12 cellular contexts compared by ENCODE assay signal in the genomic region with DNA sequence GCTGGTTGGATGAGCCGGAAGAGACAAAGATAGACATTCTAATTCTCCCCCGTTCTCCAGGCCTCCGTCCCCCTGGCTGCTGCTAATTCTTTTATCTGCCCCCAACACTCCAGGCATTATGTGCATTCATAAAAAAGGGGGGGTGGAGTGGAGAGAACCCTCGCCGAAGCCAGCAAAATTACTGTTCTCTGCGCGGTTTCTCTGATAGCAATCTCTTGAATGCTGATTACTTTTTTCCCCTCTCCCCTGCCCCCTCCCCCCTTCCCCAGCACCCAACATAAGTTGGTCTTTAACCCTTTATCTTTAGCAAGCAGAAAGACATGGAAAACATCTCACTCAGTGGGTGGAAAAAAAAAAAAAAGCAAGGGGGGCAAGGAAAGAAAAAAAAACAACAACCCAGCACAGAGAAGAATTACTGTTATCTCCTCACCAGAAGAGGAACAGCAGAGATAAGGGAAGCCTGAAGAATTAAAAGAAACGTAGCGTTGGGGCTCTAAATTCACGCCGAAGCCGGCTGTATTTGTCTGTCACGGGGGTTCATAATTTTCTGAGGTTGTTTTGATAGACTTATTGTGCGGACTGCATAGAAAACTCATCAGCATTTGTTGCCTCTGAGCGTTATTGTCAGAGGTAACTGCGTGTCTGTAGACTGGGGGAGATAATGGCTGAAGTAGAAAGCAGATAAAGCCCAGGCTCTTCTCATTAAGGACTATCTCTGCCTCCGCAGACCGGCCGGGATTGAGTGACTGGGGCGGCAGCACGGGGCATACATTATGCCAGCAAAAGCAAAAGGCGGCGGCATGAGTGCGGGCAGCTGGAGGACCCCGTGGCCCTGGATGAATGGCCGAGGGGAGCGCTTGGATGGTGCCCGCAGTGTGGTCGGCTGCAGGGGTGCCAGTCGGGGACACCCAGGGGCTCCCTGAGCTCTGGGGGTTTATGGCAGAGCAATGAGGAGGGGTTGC.
DNase-seq lines count a peak whose midpoint lies in the region; ATAC-seq and TF ChIP-seq lines count a peak whose summit lies in the region.
"Had no signal": no experiment of that assay in that cellular context is flagged by ENCODE, and none has a peak within 500 bp of the region (broad histone marks: within the 10 kb centered on the region; RNA-seq: fewer than 3 reads in every experiment).

No MANE protein-coding gene starts in this region.

- no peaks in the 10 kb centered on the region for H3K9me3 Mint-ChIP-seq in activated naive CD4-positive, alpha-beta T cell treated with anti-CD3 and anti-CD28 coated beads for 36 hours
- no peaks in the 10 kb centered on the region for H3K9me3 Mint-ChIP-seq in activated naive CD4-positive, alpha-beta T cell treated with anti-CD3 and anti-CD28 coated beads, Interleukin-2, amount 10 ng/mL, durations not matched to agents 7 days and 5 days
- peaks cover 4% of the 10 kb centered on the region for H3K9me3 Mint-ChIP-seq in activated CD4-positive, alpha-beta T cell treated with anti-CD3 and anti-CD28 coated beads, Interleukin-2, amount 10 ng/mL, durations not matched to agents 24 days and 14 days
- H3K9me3 Mint-ChIP-seq in stimulated activated naive CD8-positive, alpha-beta T cell treated with anti-CD3 and anti-CD28 coated beads, Interleukin-15, Interleukin-2, amounts not matched to agents 100 ng/mL and 50 ng/mL, for 24 hours, result no peaks in the 10 kb centered on the region

- peak overlapping the region; percentile 68 for H3K4me2 ChIP-seq in hepatocyte

- H3K36me3 ChIP-seq in hepatocyte (replicated peaks; ENCODE audit: insufficient read depth, low read depth) (no peaks in the 10 kb centered on the region), sigmoid colon (no peaks in the 10 kb centered on the region)

- WGBS in hepatocyte (ENCODE audit: low lambda C conversion rate, missing lambda C conversion rate), result 13% methylated on average over 29 of the region's 30 CpGs
- 35 to 74% methylated on average over 30 of the region's 30 CpGs for WGBS in sigmoid colon, 2 donors

- H3K79me2 ChIP-seq in hepatocyte, result no peaks in the 10 kb centered on the region

- H4K20me1 ChIP-seq in hepatocyte (ENCODE audit: insufficient read depth, poor library complexity, severe bottlenecking), result no peaks in the 10 kb centered on the region

- peak overlapping the region; percentile 52 for H3K4me3 Mint-ChIP-seq in activated naive CD4-positive, alpha-beta T cell treated with anti-CD3 and anti-CD28 coated beads for 36 hours
- no peak overlapping the region for H3K4me3 Mint-ChIP-seq in activated naive CD4-positive, alpha-beta T cell treated with anti-CD3 and anti-CD28 coated beads, Interleukin-2, amount 10 ng/mL, durations not matched to agents 7 days and 5 days
- peak overlapping the region; percentile 78 for H3K4me3 Mint-ChIP-seq in activated CD4-positive, alpha-beta T cell treated with anti-CD3 and anti-CD28 coated beads, Interleukin-2, amount 10 ng/mL, durations not matched to agents 24 days and 14 days
- peak overlapping the region; percentile 74 for H3K4me3 Mint-ChIP-seq in stimulated activated naive CD8-positive, alpha-beta T cell treated with anti-CD3 and anti-CD28 coated beads, Interleukin-15, Interleukin-2, amounts not matched to agents 100 ng/mL and 50 ng/mL, for 24 hours

- ATAC-seq in GM21390 (IDR thresholded peaks at IDR 0.05; ENCODE audit: unreplicated experiment), result no peak
- ATAC-seq: sciatic nerve had no signal

- H3K4me3 ChIP-seq in hepatocyte, result no peak overlapping the region
- no peak overlapping the region for H3K4me3 ChIP-seq in sigmoid colon

- CTCF ChIA-PET in activated naive CD4-positive, alpha-beta T cell treated with anti-CD3 and anti-CD28 coated beads for 36 hours (lab: Charles Lee), result no interaction called here
- CTCF ChIA-PET in activated naive CD4-positive, alpha-beta T cell treated with anti-CD3 and anti-CD28 coated beads, Interleukin-2, amount 10 ng/mL, durations not matched to agents 7 days and 5 days (lab: Charles Lee), result no interaction called here

- peaks cover 49% of the 10 kb centered on the region for H3K4me1 Mint-ChIP-seq in activated naive CD4-positive, alpha-beta T cell treated with anti-CD3 and anti-CD28 coated beads for 36 hours (ENCODE audit: low read depth)
- peaks cover 48% of the 10 kb centered on the region for H3K4me1 Mint-ChIP-seq in activated naive CD4-positive, alpha-beta T cell treated with anti-CD3 and anti-CD28 coated beads, Interleukin-2, amount 10 ng/mL, durations not matched to agents 7 days and 5 days
- peaks cover 51% of the 10 kb centered on the region for H3K4me1 Mint-ChIP-seq in activated CD4-positive, alpha-beta T cell treated with anti-CD3 and anti-CD28 coated beads, Interleukin-2, amount 10 ng/mL, durations not matched to agents 24 days and 14 days
- peaks cover 51% of the 10 kb centered on the region for H3K4me1 Mint-ChIP-seq in stimulated activated naive CD8-positive, alpha-beta T cell treated with anti-CD3 and anti-CD28 coated beads, Interleukin-15, Interleukin-2, amounts not matched to agents 100 ng/mL and 50 ng/mL, for 24 hours (ENCODE audit: low read depth)

- TF ChIP-seq POLR2A in sigmoid colon (IDR thresholded peaks at IDR 0.05), result no peak

- H2AFZ ChIP-seq in hepatocyte, result no peak overlapping the region

- H3K36me3 Mint-ChIP-seq in activated naive CD4-positive, alpha-beta T cell treated with anti-CD3 and anti-CD28 coated beads for 36 hours (ENCODE audit: low read depth), result peaks cover 3% of the 10 kb centered on the region
- no peaks in the 10 kb centered on the region for H3K36me3 Mint-ChIP-seq in activated naive CD4-positive, alpha-beta T cell treated with anti-CD3 and anti-CD28 coated beads, Interleukin-2, amount 10 ng/mL, durations not matched to agents 7 days and 5 days
- H3K36me3 Mint-ChIP-seq in activated CD4-positive, alpha-beta T cell treated with anti-CD3 and anti-CD28 coated beads, Interleukin-2, amount 10 ng/mL, durations not matched to agents 24 days and 14 days (ENCODE audit: low read depth), result peaks cover 8% of the 10 kb centered on the region
- no peaks in the 10 kb centered on the region for H3K36me3 Mint-ChIP-seq in stimulated activated naive CD8-positive, alpha-beta T cell treated with anti-CD3 and anti-CD28 coated beads, Interleukin-15, Interleukin-2, amounts not matched to agents 100 ng/mL and 50 ng/mL, for 24 hours (ENCODE audit: low read depth)

- no peak for TF ChIP-seq CTCF in hepatocyte (IDR thresholded peaks at IDR 0.05; ENCODE audit: poor library complexity)
- TF ChIP-seq CTCF in sigmoid colon (IDR thresholded peaks at IDR 0.05), result no peak

- peaks cover 7% of the 10 kb centered on the region for H3K4me1 ChIP-seq in hepatocyte (ENCODE audit: insufficient read depth)
- peaks cover 0 to 8% (median 0%) of the 10 kb centered on the region in 4 donors for H3K4me1 ChIP-seq in sigmoid colon

- DNase-seq in activated naive CD4-positive, alpha-beta T cell treated with anti-CD3 and anti-CD28 coated beads for 36 hours, result peak; percentile 47
- DNase-seq in activated naive CD4-positive, alpha-beta T cell treated with anti-CD3 and anti-CD28 coated beads, Interleukin-2, amount 10 ng/mL, durations not matched to agents 7 days and 5 days, result no peak
- DNase-seq in activated CD4-positive, alpha-beta T cell treated with anti-CD3 and anti-CD28 coated beads, Interleukin-2, amount 10 ng/mL, durations not matched to agents 24 days and 14 days, result peak; percentile 70
- DNase-seq in hepatocyte (ENCODE audit: low spot score) (no peak), sigmoid colon (no peak), CD1c-positive myeloid dendritic cell (ENCODE audit: extremely low spot score) (no peak)
- DNase-seq: foreskin fibroblast, NCI-H226, Right ventricle myocardium superior had no signal

- H3K27ac ChIP-seq in hepatocyte, result no peak overlapping the region
- no peak overlapping the region for H3K27ac ChIP-seq in sigmoid colon

- H3K9me2 ChIP-seq in hepatocyte (replicated peaks; ENCODE audit: insufficient read depth), result no peaks in the 10 kb centered on the region

- peaks cover 54% of the 10 kb centered on the region for H3K27me3 ChIP-seq in hepatocyte
- H3K27me3 ChIP-seq in sigmoid colon, result peaks cover 0 to 56% (median 33%) of the 10 kb centered on the region in 3 donors

- no peak for TF ChIP-seq EP300 in sigmoid colon (IDR thresholded peaks at IDR 0.05)

- intact Hi-C loops in activated naive CD4-positive, alpha-beta T cell treated with anti-CD3 and anti-CD28 coated beads for 36 hours (cut with micrococcal nuclease), result no loop called here
- intact Hi-C loops in activated CD4-positive, alpha-beta T cell treated with anti-CD3 and anti-CD28 coated beads, Interleukin-2, amount 10 ng/mL, durations not matched to agents 24 days and 14 days (cut with micrococcal nuclease), result loop anchor here (10.0 kb wide), 1 partner anchor 184 kb away; a partner anchor contains a TSS
- intact Hi-C loops in sigmoid colon (cut with DNase I), result no loop called here

- no peaks in the 10 kb centered on the region for H3K9me3 ChIP-seq in hepatocyte (ENCODE audit: low read depth)
- H3K9me3 ChIP-seq in sigmoid colon, result no peaks in the 10 kb centered on the region

- no peak overlapping the region for H3K27ac Mint-ChIP-seq in activated naive CD4-positive, alpha-beta T cell treated with anti-CD3 and anti-CD28 coated beads for 36 hours
- no peak overlapping the region for H3K27ac Mint-ChIP-seq in activated naive CD4-positive, alpha-beta T cell treated with anti-CD3 and anti-CD28 coated beads, Interleukin-2, amount 10 ng/mL, durations not matched to agents 7 days and 5 days
- peak overlapping the region; percentile 94 for H3K27ac Mint-ChIP-seq in activated CD4-positive, alpha-beta T cell treated with anti-CD3 and anti-CD28 coated beads, Interleukin-2, amount 10 ng/mL, durations not matched to agents 24 days and 14 days
- H3K27ac Mint-ChIP-seq in stimulated activated naive CD8-positive, alpha-beta T cell treated with anti-CD3 and anti-CD28 coated beads, Interleukin-15, Interleukin-2, amounts not matched to agents 100 ng/mL and 50 ng/mL, for 24 hours, result peak overlapping the region; percentile 88

- H3K27me3 Mint-ChIP-seq in activated naive CD4-positive, alpha-beta T cell treated with anti-CD3 and anti-CD28 coated beads for 36 hours (ENCODE audit: low read depth), result no peaks in the 10 kb centered on the region
- peaks cover 65% of the 10 kb centered on the region for H3K27me3 Mint-ChIP-seq in activated naive CD4-positive, alpha-beta T cell treated with anti-CD3 and anti-CD28 coated beads, Interleukin-2, amount 10 ng/mL, durations not matched to agents 7 days and 5 days
- peaks cover 8% of the 10 kb centered on the region for H3K27me3 Mint-ChIP-seq in activated CD4-positive, alpha-beta T cell treated with anti-CD3 and anti-CD28 coated beads, Interleukin-2, amount 10 ng/mL, durations not matched to agents 24 days and 14 days
- H3K27me3 Mint-ChIP-seq in stimulated activated naive CD8-positive, alpha-beta T cell treated with anti-CD3 and anti-CD28 coated beads, Interleukin-15, Interleukin-2, amounts not matched to agents 100 ng/mL and 50 ng/mL, for 24 hours, result peaks cover 15% of the 10 kb centered on the region

Comparison
In these comparisons a context has a peak if more than half of its experiments do, and no peak if none do; other contexts are left out.
1. DNase-seq: peak in activated naive CD4-positive, alpha-beta T cell treated with anti-CD3 and anti-CD28 coated beads for 36 hours (single experiment) and activated CD4-positive, alpha-beta T cell treated with anti-CD3 and anti-CD28 coated beads, Interleukin-2, amount 10 ng/mL, durations not matched to agents 24 days and 14 days (single experiment); none in activated naive CD4-positive, alpha-beta T cell treated with anti-CD3 and anti-CD28 coated beads, Interleukin-2, amount 10 ng/mL, durations not matched to agents 7 days and 5 days (single experiment), hepatocyte (single experiment), sigmoid colon (single experiment) and CD1c-positive myeloid dendritic cell (single experiment).
2. H3K27ac Mint-ChIP-seq: peak in activated CD4-positive, alpha-beta T cell treated with anti-CD3 and anti-CD28 coated beads, Interleukin-2, amount 10 ng/mL, durations not matched to agents 24 days and 14 days (single experiment) and stimulated activated naive CD8-positive, alpha-beta T cell treated with anti-CD3 and anti-CD28 coated beads, Interleukin-15, Interleukin-2, amounts not matched to agents 100 ng/mL and 50 ng/mL, for 24 hours (single experiment); none in activated naive CD4-positive, alpha-beta T cell treated with anti-CD3 and anti-CD28 coated beads for 36 hours (single experiment) and activated naive CD4-positive, alpha-beta T cell treated with anti-CD3 and anti-CD28 coated beads, Interleukin-2, amount 10 ng/mL, durations not matched to agents 7 days and 5 days (single experiment).